In genomic region chr17:36854982-36855381, GRCh38 we compare ENCODE assay signal across 24 cellular contexts.
"Had no signal": no experiment of that assay in that cellular context is flagged by ENCODE, and none has a peak within 500 bp of the region (broad histone marks: within the 10 kb centered on the region; RNA-seq: fewer than 3 reads in every experiment).

No MANE protein-coding gene starts in this region.

- H3K9me3 ChIP-seq: psoas muscle, sigmoid colon, thyroid gland, vagina had no signal

- H3K4me1 ChIP-seq: psoas muscle, sigmoid colon, thyroid gland, vagina had no signal

- H3K9me3 Mint-ChIP-seq: effector memory CD8-positive, alpha-beta T cell; nephron; neural progenitor cell; stimulated activated effector memory CD8-positive, alpha-beta T cell treated with anti-CD3 and anti-CD28 coated beads, Interleukin-12 subunit alpha, Interleukin-12 subunit beta, amount 100 ng/mL, for 72 hours had no signal

- FAIRE-seq: endometrium, frontal cortex, kidney had no signal

- ATAC-seq: effector memory CD8-positive, alpha-beta T cell; left lobe of liver; naive thymus-derived CD4-positive, alpha-beta T cell; psoas muscle; right cardiac atrium; stimulated activated effector memory CD8-positive, alpha-beta T cell treated with anti-CD3 and anti-CD28 coated beads, Interleukin-12 subunit alpha, Interleukin-12 subunit beta, amount 100 ng/mL, for 72 hours had no signal

- H3K27me3 ChIP-seq: neural progenitor cell, thyroid gland, vagina had no signal

- H3K27ac Mint-ChIP-seq: effector memory CD8-positive, alpha-beta T cell; naive thymus-derived CD4-positive, alpha-beta T cell; nephron; neural progenitor cell; stimulated activated effector memory CD8-positive, alpha-beta T cell treated with anti-CD3 and anti-CD28 coated beads, Interleukin-12 subunit alpha, Interleukin-12 subunit beta, amount 100 ng/mL, for 72 hours had no signal

- H3K36me3 ChIP-seq: neural progenitor cell, sigmoid colon, stomach, thyroid gland, vagina had no signal

- H3K36me3 Mint-ChIP-seq: naive thymus-derived CD4-positive, alpha-beta T cell; neural progenitor cell; stimulated activated effector memory CD8-positive, alpha-beta T cell treated with anti-CD3 and anti-CD28 coated beads, Interleukin-12 subunit alpha, Interleukin-12 subunit beta, amount 100 ng/mL, for 72 hours had no signal

- H3K27ac ChIP-seq: neural progenitor cell, psoas muscle, sigmoid colon, stomach, thyroid gland, vagina had no signal

- H3K4me3 Mint-ChIP-seq: effector memory CD8-positive, alpha-beta T cell; naive thymus-derived CD4-positive, alpha-beta T cell; nephron; stimulated activated effector memory CD8-positive, alpha-beta T cell treated with anti-CD3 and anti-CD28 coated beads, Interleukin-12 subunit alpha, Interleukin-12 subunit beta, amount 100 ng/mL, for 72 hours had no signal

- H3K4me3 ChIP-seq: neural progenitor cell, psoas muscle, sigmoid colon, stomach, thyroid gland, vagina had no signal

- DNase-seq: cortex of kidney; effector memory CD8-positive, alpha-beta T cell; head of caudate nucleus; kidney; mesenchymal stem cell; midbrain; naive thymus-derived CD4-positive, alpha-beta T cell; nucleus accumbens; psoas muscle; right cardiac atrium; sigmoid colon; stimulated activated CD4-positive, alpha-beta T cell treated with anti-CD3 and anti-CD28 coated beads, Interleukin-2, amount 100 ng/mL, for 24 hours; stimulated activated CD4-positive, alpha-beta T cell treated with anti-CD3 and anti-CD28 coated beads, Interleukin-4, amount 100 ng/mL, for 24 hours; stimulated activated naive CD4-positive, alpha-beta T cell treated with Interleukin-2 at 50 U/mL for 16 hours; stomach; thyroid gland; trophoblast cell had no signal
